15 cellular contexts compared by ENCODE assay signal in genomic region chr6:139979021-139979721, GRCh38.
DNase-seq lines count a peak whose midpoint lies in the region; ATAC-seq and TF ChIP-seq lines count a peak whose summit lies in the region.
"Had no signal": no experiment of that assay in that cellular context is flagged by ENCODE, and none has a peak within 500 bp of the region (broad histone marks: within the 10 kb centered on the region; RNA-seq: fewer than 3 reads in every experiment).

No MANE protein-coding gene starts in this region.

- no peak for ATAC-seq in HG03045 (IDR thresholded peaks at IDR 0.05; ENCODE audit: unreplicated experiment)
- ATAC-seq: activated T-cell treated with anti-CD3 and anti-CD28 coated beads, Interleukin-2, amount 50 U/mL, for 4 hours; HCT116 had no signal

- H3K4me3 ChIP-seq in kidney epithelial cell (ENCODE audit: low read depth, low read length) (no peak overlapping the region), skeletal muscle satellite cell (ENCODE audit: low read length) (peak overlapping the region; percentile 4)

- peak; percentile 13 for TF ChIP-seq CTCF in kidney epithelial cell (IDR thresholded peaks at IDR 0.05; ENCODE audit: insufficient read depth, low read length, poor library complexity, severe bottlenecking)

- H3K27me3 ChIP-seq in kidney epithelial cell (ENCODE audit: control insufficient read depth, insufficient read depth, low read length), result no peaks in the 10 kb centered on the region
- no peaks in the 10 kb centered on the region for H3K27me3 ChIP-seq in skeletal muscle satellite cell (ENCODE audit: control insufficient read depth, insufficient read depth, low read length)

- H3K9me3 ChIP-seq in skeletal muscle satellite cell (replicated peaks; ENCODE audit: low read length), result no peaks in the 10 kb centered on the region

- H3K36me3 ChIP-seq in kidney epithelial cell (ENCODE audit: control insufficient read depth, insufficient read depth, low read length), result no peaks in the 10 kb centered on the region
- H3K36me3 ChIP-seq in skeletal muscle satellite cell (ENCODE audit: insufficient read depth, low read length), result no peaks in the 10 kb centered on the region

- TF ChIP-seq EP300 in Ishikawa (IDR thresholded peaks at IDR 0.05; ENCODE audit: borderline replicate concordance), result peak; percentile 99

- H3K4me2 ChIP-seq in skeletal muscle satellite cell (ENCODE audit: low read length), result peak overlapping the region; percentile 32

- DNase-seq in dedifferentiated amniotic fluid mesenchymal stem cell (ENCODE audit: extremely low spot score), result peak; percentile 89
- DNase-seq in kidney epithelial cell (ENCODE audit: low read depth), result peak; percentile 89
- no peak for DNase-seq in superior temporal gyrus (ENCODE audit: extremely low spot score)
- no peak for DNase-seq in activated CD8-positive, alpha-beta memory T cell treated with anti-CD3 and anti-CD28 coated beads, Interleukin-2, amount 50 U/mL, for 48 hours
- no peak for DNase-seq in MV-4-11 (lab: John Stamatoyannopoulos, UW)
- DNase-seq: activated CD4-positive, alpha-beta T cell treated with anti-CD3 and anti-CD28 coated beads for 4 hours; activated T-cell treated with anti-CD3 and anti-CD28 coated beads, Interleukin-2, amount 50 U/mL, for 4 hours; CD4-positive, alpha-beta T cell; GF-D8; NCI-H1092; NCI-H446 had no signal

- H3K4me1 ChIP-seq in skeletal muscle satellite cell (ENCODE audit: control insufficient read depth, insufficient read depth, low read length), result peaks cover 84% of the 10 kb centered on the region

- TF ChIP-seq RAD21 in Ishikawa (IDR thresholded peaks at IDR 0.05; ENCODE audit: low read depth), result peak; percentile 43

- H3K9ac ChIP-seq in skeletal muscle satellite cell (ENCODE audit: low read depth, low read length), result peak overlapping the region; percentile 76

TF ChIP-seq in Ishikawa, 13 proteins besides CTCF, POLR2A, EP300 and RAD21:
- peak; percentile 8; the same call in 1 of the 2 replicates for TF ChIP-seq USF1 (IDR thresholded peaks at IDR 0.05)
- TF ChIP-seq FOXM1 (IDR thresholded peaks at IDR 0.05; ENCODE audit: borderline replicate concordance, low read depth), result peak; percentile 96
- TF ChIP-seq YY1 (IDR thresholded peaks at IDR 0.05; ENCODE audit: low read depth), result 0 out of 2 replicates have a peak, but pooled peaks have one; percentile 24
- peak; percentile 25; the same call in 1 of the 2 replicates for TF ChIP-seq REST (IDR thresholded peaks at IDR 0.05; ENCODE audit: low read depth)
- no peak for TF ChIP-seq CREB1 (IDR thresholded peaks at IDR 0.05; ENCODE audit: low read depth)
- TF ChIP-seq ZBTB7A (IDR thresholded peaks at IDR 0.05; ENCODE audit: low read depth), result no peak
- peak; percentile 58; the same call in 1 of the 2 replicates for TF ChIP-seq MAX (IDR thresholded peaks at IDR 0.05)
- TF ChIP-seq EGR1 (IDR thresholded peaks at IDR 0.05), result no peak
- peak; percentile 88 for TF ChIP-seq NFIC (IDR thresholded peaks at IDR 0.05)
- peak; percentile 99 for TF ChIP-seq TEAD4 (IDR thresholded peaks at IDR 0.05)
- TF ChIP-seq CEBPB (IDR thresholded peaks at IDR 0.05), result peak; percentile 41; the same call in 1 of the 2 replicates
- peak; percentile 97 for TF ChIP-seq TCF12 (IDR thresholded peaks at IDR 0.05; ENCODE audit: low read depth)

Comparison
In these comparisons a context has a peak if more than half of its experiments do, and no peak if none do; other contexts are left out.
1. DNase-seq: peak in dedifferentiated amniotic fluid mesenchymal stem cell (single experiment) and kidney epithelial cell (single experiment); none in superior temporal gyrus (single experiment), activated CD8-positive, alpha-beta memory T cell treated with anti-CD3 and anti-CD28 coated beads, Interleukin-2, amount 50 U/mL, for 48 hours (single experiment) and MV-4-11 (single experiment).